ENCODE assay signal across 11 cellular contexts in the genomic region with DNA sequence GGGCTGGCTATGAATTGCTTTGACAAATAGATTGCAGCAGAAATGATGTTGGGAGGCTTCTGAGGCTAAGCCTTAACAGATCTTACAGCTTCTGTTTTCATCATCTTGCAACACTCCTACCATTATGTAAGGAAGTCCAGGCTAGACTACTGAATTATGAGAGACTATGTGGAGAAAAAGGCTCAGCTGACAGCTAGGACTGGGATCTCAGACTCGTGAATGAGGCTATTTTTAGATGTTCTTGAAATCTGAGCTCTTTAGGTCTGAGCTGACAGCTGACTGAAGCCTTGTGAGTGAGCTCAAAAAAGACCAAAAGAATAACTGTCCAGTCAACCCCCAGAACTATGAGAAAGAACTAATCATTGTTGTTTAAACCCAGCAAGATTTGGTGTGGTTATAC.
DNase-seq lines count a peak whose midpoint lies in the region; ATAC-seq, FAIRE-seq and TF ChIP-seq lines count a peak whose summit lies in the region.
"Had no signal": no experiment of that assay in that cellular context is flagged by ENCODE, and none has a peak within 500 bp of the region (broad histone marks: within the 10 kb centered on the region; RNA-seq: fewer than 3 reads in every experiment).

No MANE protein-coding gene starts in this region.

- peaks cover 6% of the 10 kb centered on the region for H3K27me3 Mint-ChIP-seq in activated T-helper 17 cell treated with anti-CD3 and anti-CD28 coated beads, Interleukin-2, amount 50 U/mL, for 72 hours
- H3K27me3 Mint-ChIP-seq: CD8-positive, alpha-beta memory T cell had no signal

- H3K36me3 Mint-ChIP-seq in activated T-helper 17 cell treated with anti-CD3 and anti-CD28 coated beads, Interleukin-2, amount 50 U/mL, for 72 hours (ENCODE audit: low read depth): no peaks in the 10 kb centered on the region

- no peak overlapping the region for H3K4me3 ChIP-seq in bronchial epithelial cell (ENCODE audit: low read depth, low read length)
- H3K4me3 ChIP-seq: mucosa of descending colon had no signal

- H3K9me3 Mint-ChIP-seq in activated T-helper 17 cell treated with anti-CD3 and anti-CD28 coated beads, Interleukin-2, amount 50 U/mL, for 72 hours: peaks cover 4% of the 10 kb centered on the region

- no peak overlapping the region for H3K27ac Mint-ChIP-seq in activated T-helper 17 cell treated with anti-CD3 and anti-CD28 coated beads, Interleukin-2, amount 50 U/mL, for 72 hours
- H3K27ac Mint-ChIP-seq: CD8-positive, alpha-beta memory T cell had no signal

- no peaks in the 10 kb centered on the region for H3K4me1 Mint-ChIP-seq in activated T-helper 17 cell treated with anti-CD3 and anti-CD28 coated beads, Interleukin-2, amount 50 U/mL, for 72 hours
- H3K4me1 Mint-ChIP-seq: CD8-positive, alpha-beta memory T cell had no signal

- no peak for FAIRE-seq in bronchial epithelial cell (lab: Jason Lieb, UNC)

- no peak overlapping the region for H3K4me3 Mint-ChIP-seq in activated T-helper 17 cell treated with anti-CD3 and anti-CD28 coated beads, Interleukin-2, amount 50 U/mL, for 72 hours
- H3K4me3 Mint-ChIP-seq: CD8-positive, alpha-beta memory T cell had no signal

- TF ChIP-seq CTCF in bronchial epithelial cell (IDR thresholded peaks at IDR 0.05; ENCODE audit: insufficient read depth, low read length, severe bottlenecking): no peak

- no peaks in the 10 kb centered on the region for H3K36me3 ChIP-seq in bronchial epithelial cell (ENCODE audit: control insufficient read depth, insufficient read depth, low read length)

- DNase-seq in Ammon's horn (ENCODE audit: low spot score) (peak; percentile 59), NCI-H2029 (lab: John Stamatoyannopoulos, UW) (peak; percentile 75), bronchial epithelial cell (ENCODE audit: low read depth) (peak; percentile 8), midbrain (lab: John Stamatoyannopoulos, UW) (peak; percentile 67), UCSD-AML1 (lab: John Stamatoyannopoulos, UW; ENCODE audit: unreplicated experiment) (no peak), CD1c-positive myeloid dendritic cell (ENCODE audit: extremely low spot score) (no peak)
- DNase-seq: CD8-positive, alpha-beta memory T cell; KBM-7; mucosa of descending colon had no signal

- ATAC-seq in HG03469 (IDR thresholded peaks at IDR 0.05; ENCODE audit: unreplicated experiment): no peak
- ATAC-seq in activated T-helper 17 cell treated with anti-CD3 and anti-CD28 coated beads, Interleukin-2, amount 50 U/mL, for 72 hours (replicated peaks): no peak
- ATAC-seq: mucosa of descending colon had no signal

- H3K27me3 ChIP-seq in bronchial epithelial cell (ENCODE audit: control insufficient read depth, insufficient read depth, low read length): no peaks in the 10 kb centered on the region

Comparison
In these comparisons a context has a peak if more than half of its experiments do, and no peak if none do; other contexts are left out.
1. DNase-seq: peak in Ammon's horn (single experiment), NCI-H2029 (single experiment), bronchial epithelial cell (single experiment) and midbrain (single experiment); none in UCSD-AML1 (single experiment) and CD1c-positive myeloid dendritic cell (single experiment).